21 cellular contexts compared by ENCODE assay signal in the genomic region with DNA sequence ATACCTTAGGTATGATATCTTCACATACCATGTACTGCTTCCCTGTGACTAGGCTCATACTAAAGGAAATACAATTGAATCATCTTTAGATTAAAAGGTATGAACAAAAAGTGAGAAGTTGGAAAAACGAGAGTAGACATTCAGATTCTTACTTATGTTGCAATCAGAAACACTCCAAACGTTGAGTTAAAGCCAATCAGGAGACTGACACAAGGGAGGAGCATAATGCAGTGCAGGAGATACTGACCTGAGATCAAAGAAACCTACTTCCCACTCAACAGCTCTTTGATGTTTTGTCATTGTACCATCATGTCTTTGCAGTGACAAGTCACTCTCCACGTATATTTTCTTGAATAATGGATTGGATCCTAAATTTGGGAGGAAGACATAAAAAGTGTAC. TPM values are rescaled to one million over a fixed set of nuclear protein-coding genes. Genes with fewer than 3 reads are reported as not detected.
DNase-seq lines count a peak whose midpoint lies in the region; ATAC-seq and TF ChIP-seq lines count a peak whose summit lies in the region.
"Had no signal": no experiment of that assay in that cellular context is flagged by ENCODE, and none has a peak within 500 bp of the region (broad histone marks: within the 10 kb centered on the region; RNA-seq: fewer than 3 reads in every experiment).

No MANE protein-coding gene starts in this region.

- H3K9me3 ChIP-seq in HUES48 (ENCODE audit: control insufficient read depth, insufficient read depth, low read length) (no peaks in the 10 kb centered on the region), Panc1 (ENCODE audit: control insufficient read depth, insufficient read depth, low read depth, low read length) (no peaks in the 10 kb centered on the region), subcutaneous abdominal adipose tissue (ENCODE audit: control insufficient read depth in 5 of 5, low read length in 5 of 5) (peaks cover 0 to 6% (median 0%) of the 10 kb centered on the region in 5 donors)
- H3K9me3 ChIP-seq: thyroid gland had no signal

- intact Hi-C loops in Panc1 (cut with micrococcal nuclease; ENCODE audit: unreplicated experiment) = no loop called here

- no peak for ATAC-seq in Panc1
- peak; percentile 44 for ATAC-seq in foreskin keratinocyte
- no peak for ATAC-seq in GM19463 (IDR thresholded peaks at IDR 0.05; ENCODE audit: unreplicated experiment)
- no peak for ATAC-seq in GM21723 (IDR thresholded peaks at IDR 0.05; ENCODE audit: unreplicated experiment)
- ATAC-seq: activated T-helper 17 cell treated with anti-CD3 and anti-CD28 coated beads, Interleukin-2, amount 50 U/mL, for 72 hours; CD8-positive, alpha-beta T cell; naive thymus-derived CD4-positive, alpha-beta T cell had no signal

- in situ Hi-C loops in Panc1 (cut with HindIII; ENCODE audit: low pct_unique_long_range_greater_than_20kb, low sequenced_read_pairs) = no loop called here

- H3K27me3 ChIP-seq in HUES48 (ENCODE audit: control insufficient read depth, insufficient read depth, low read length) (no peaks in the 10 kb centered on the region), Panc1 (ENCODE audit: control insufficient read depth, insufficient read depth, low read length) (no peaks in the 10 kb centered on the region), foreskin keratinocyte (no peaks in the 10 kb centered on the region), subcutaneous abdominal adipose tissue (ENCODE audit: control insufficient read depth in 5 of 5, insufficient read depth in 4 of 5, low read length in 5 of 5) (no peaks in the 10 kb centered on the region)
- H3K27me3 ChIP-seq: brain microvascular endothelial cell, thyroid gland had no signal

- peaks cover 82% of the 10 kb centered on the region for H3K4me1 ChIP-seq in HUES48 (ENCODE audit: control insufficient read depth, insufficient read depth, low read length)
- H3K4me1 ChIP-seq in Panc1 (ENCODE audit: control insufficient read depth, insufficient read depth, low read length) = peaks cover 4% of the 10 kb centered on the region; the same call in 1 of the 2 replicates
- no peaks in the 10 kb centered on the region for H3K4me1 ChIP-seq in foreskin keratinocyte
- peaks cover 0 to 30% (median 11%) of the 10 kb centered on the region in 5 donors for H3K4me1 ChIP-seq in subcutaneous abdominal adipose tissue (ENCODE audit: control insufficient read depth in 5 of 5, insufficient read depth in 5 of 5, low read length in 5 of 5)
- H3K4me1 ChIP-seq: thyroid gland had no signal

- DNase-seq in Panc1 (ENCODE audit: low read depth, low spot score) (no peak), foreskin keratinocyte (peak in 1 of 2 donors; percentile 62), nucleus accumbens (lab: John Stamatoyannopoulos, UW) (no peak)
- DNase-seq: activated CD4-positive, alpha-beta T cell treated with anti-CD3 and anti-CD28 coated beads, Interleukin-2, amount 10 ng/mL, durations not matched to agents 7 days and 5 days; activated naive CD8-positive, alpha-beta T cell treated with anti-CD3 and anti-CD28 coated beads for 36 hours; brain microvascular endothelial cell; CD8-positive, alpha-beta T cell; naive thymus-derived CD4-positive, alpha-beta T cell; NCI-H1105 treated with DMSO at 0.1 percent for 48 hours; NCI-H526 treated with DMSO at 0.1 percent for 48 hours; SHP77; stimulated activated CD4-positive, alpha-beta T cell treated with anti-CD3 and anti-CD28 coated beads, Interleukin-2, amount 100 ng/mL, for 24 hours; stimulated activated naive CD4-positive, alpha-beta T cell; T-helper 1 cell; thyroid gland had no signal

- no peak for TF ChIP-seq CTCF in Panc1 (IDR thresholded peaks at IDR 0.05)
- no peak for TF ChIP-seq CTCF in foreskin keratinocyte (conservative IDR thresholded peaks at IDR 0.05)

- H3K4me3 ChIP-seq in HUES48 (ENCODE audit: low read depth, low read length) (no peak overlapping the region), Panc1 (ENCODE audit: low read depth in 2 of 2, low read length in 2 of 2) (no peak overlapping the region), subcutaneous abdominal adipose tissue (ENCODE audit: low read depth in 1 of 5, low read length in 5 of 5) (peak overlapping the region in 3 of 5 donors; percentile 5 to 66 (median 64))
- H3K4me3 ChIP-seq: thyroid gland had no signal

- no TSS peak for BruUV-seq in Panc1 (replicated peaks; lab: Mats Ljungman, UMichigan)

- H3K36me3 ChIP-seq in HUES48 (ENCODE audit: control insufficient read depth, insufficient read depth, low read length) = no peaks in the 10 kb centered on the region
- H3K36me3 ChIP-seq in Panc1 (ENCODE audit: control insufficient read depth, insufficient read depth, low read length) = no peaks in the 10 kb centered on the region
- no peaks in the 10 kb centered on the region for H3K36me3 ChIP-seq in subcutaneous abdominal adipose tissue (ENCODE audit: control insufficient read depth in 5 of 5, insufficient read depth in 5 of 5, low read length in 5 of 5)
- H3K36me3 ChIP-seq: brain microvascular endothelial cell, thyroid gland had no signal

- H3K27ac ChIP-seq in HUES48 (ENCODE audit: low read depth, low read length) (peak overlapping the region; percentile 92), Panc1 (ENCODE audit: low read length) (peak overlapping the region; percentile 2; the same call in 1 of the 2 replicates), foreskin keratinocyte (no peak overlapping the region), subcutaneous abdominal adipose tissue (ENCODE audit: low read depth, low read length) (peak overlapping the region; percentile 63)
- H3K27ac ChIP-seq: brain microvascular endothelial cell, coronary artery, thyroid gland had no signal

- CTCF ChIA-PET in Panc1 (lab: Charles Lee) = no interaction called here

- POLR2A ChIA-PET in Panc1 (lab: Charles Lee) = no interaction called here

- H3K9ac ChIP-seq in HUES48 (ENCODE audit: low read depth, low read length) (no peak overlapping the region), subcutaneous abdominal adipose tissue (ENCODE audit: low read length in 5 of 5) (no peak overlapping the region)

RNA-seq across cellular contexts. Expression of gene PCDH18, which starts 8.9 kb away (rescaled TPM):
- total RNA-seq in Panc1 (2021; ENCODE audit: unreplicated experiment) (10.8 TPM), foreskin keratinocyte (0.28 and 0.48 TPM in 2 replicates)
- 10.2 TPM for polyA plus RNA-seq in Panc1 (2012; ENCODE audit: insufficient read length)
- 0.04 and 0.10 TPM in 2 replicates for polyA plus RNA-seq in foreskin keratinocyte
- total RNA-seq: activated T-helper 17 cell treated with anti-CD3 and anti-CD28 coated beads, Interleukin-2, amount 50 U/mL, for 72 hours; CD8-positive, alpha-beta T cell had no signal

Comparison
In these comparisons a context has a peak if more than half of its experiments do, and no peak if none do; other contexts are left out.
1. H3K4me3 ChIP-seq: peak in subcutaneous abdominal adipose tissue (3 of 5); none in HUES48 (single experiment) and Panc1 (0 of 2).